9 cellular contexts compared by ENCODE assay signal in the genomic region with DNA sequence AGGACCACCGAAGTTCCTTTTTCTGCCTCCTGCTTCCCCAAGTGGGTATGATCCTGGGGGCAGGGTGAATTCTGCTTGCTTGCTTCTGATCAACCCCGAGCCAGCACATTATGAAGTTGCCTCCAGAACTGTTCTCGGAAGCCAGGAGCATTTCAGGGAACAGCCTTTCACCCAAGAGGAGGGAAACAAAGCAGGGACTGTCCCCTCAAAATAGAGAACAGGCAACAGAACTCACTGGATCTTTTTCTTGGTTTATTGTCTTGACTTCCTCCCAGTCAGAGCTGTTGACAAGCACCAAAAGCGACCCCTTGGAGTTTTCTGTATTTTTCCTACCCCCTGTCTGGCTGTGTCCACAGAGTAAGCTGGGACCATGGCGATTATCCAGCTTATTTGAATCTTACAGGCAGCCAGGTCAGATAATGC.
A peak's percentile ranks its signal among the peaks of the same experiment; 100 is the strongest.
DNase-seq lines count a peak whose midpoint lies in the region; ATAC-seq and TF ChIP-seq lines count a peak whose summit lies in the region.
"Had no signal": no experiment of that assay in that cellular context is flagged by ENCODE, and none has a peak within 500 bp of the region (broad histone marks: within the 10 kb centered on the region; RNA-seq: fewer than 3 reads in every experiment).

No MANE protein-coding gene starts in this region.

- H3K27me3 Mint-ChIP-seq in CD8-positive, alpha-beta T cell (ENCODE audit: low read depth), result no peaks in the 10 kb centered on the region

- CTCF ChIA-PET in CD8-positive, alpha-beta T cell (lab: Charles Lee), result interaction anchor here (0.9 to 3.8 kb wide), 12 partner anchors 11 to 873 kb away, joined by 3 to 32 read pairs (median 4); no protein-coding TSS in a partner anchor

- H3K36me3 ChIP-seq in CD8-positive, alpha-beta T cell (ENCODE audit: insufficient read depth, low read length), result no peaks in the 10 kb centered on the region
- H3K36me3 ChIP-seq in effector memory CD4-positive, alpha-beta T cell (ENCODE audit: control insufficient read depth, insufficient read depth, low read length), result no peaks in the 10 kb centered on the region

- POLR2A ChIA-PET in CD8-positive, alpha-beta T cell (lab: Charles Lee), result interaction anchor here (1.0 to 2.8 kb wide), 6 partner anchors 11 to 170 kb away, joined by 3 to 15 read pairs (median 6); no protein-coding TSS in a partner anchor

- H3K4me1 Mint-ChIP-seq in CD8-positive, alpha-beta T cell (ENCODE audit: low read depth), result peaks cover 88% of the 10 kb centered on the region

- no peak for TF ChIP-seq CTCF in CD8-positive, alpha-beta T cell (IDR thresholded peaks at IDR 0.05)

- intact Hi-C loops in CD8-positive, alpha-beta T cell (cut with DNase I, micrococcal nuclease), result loop anchor here in 1 of 2 experiments (2.0 kb wide), 2 partner anchors 27 to 57 kb away; no protein-coding TSS in a partner anchor

- H3K4me3 ChIP-seq in CD8-positive, alpha-beta T cell (ENCODE audit: low read depth, low read length), result peak overlapping the region; percentile 4
- H3K4me3 ChIP-seq in effector memory CD4-positive, alpha-beta T cell (ENCODE audit: insufficient read depth, low read depth, low read length, poor library complexity, severe bottlenecking), result peak overlapping the region; percentile 37

- H3K4me1 ChIP-seq in CD8-positive, alpha-beta T cell (ENCODE audit: insufficient read depth, low read length), result peaks cover 56% of the 10 kb centered on the region
- H3K4me1 ChIP-seq in effector memory CD4-positive, alpha-beta T cell (ENCODE audit: control insufficient read depth, insufficient read depth, low read length, poor library complexity, severe bottlenecking), result peaks cover 26% of the 10 kb centered on the region

- no peak for DNase-seq in CD8-positive, alpha-beta T cell
- DNase-seq in OCI-M1 (lab: John Stamatoyannopoulos, UW) (peak; percentile 33), occipital lobe (lab: John Stamatoyannopoulos, UW) (peak; percentile 31), ureter (ENCODE audit: low spot score) (no peak), islet precursor cell (no peak), SKM-1 treated with dmso at 0.1 percent for 144 hours (lab: John Stamatoyannopoulos, UW; ENCODE audit: unreplicated experiment) (no peak), mucosa of gallbladder (ENCODE audit: low spot score) (no peak)
- DNase-seq in effector memory CD4-positive, alpha-beta T cell, result no peak

- no peaks in the 10 kb centered on the region for H3K36me3 Mint-ChIP-seq in CD8-positive, alpha-beta T cell

- H3K27ac ChIP-seq in CD8-positive, alpha-beta T cell (ENCODE audit: low read depth, low read length), result peak overlapping the region; percentile 6
- peak overlapping the region; percentile 57 for H3K27ac ChIP-seq in effector memory CD4-positive, alpha-beta T cell (ENCODE audit: insufficient read depth, low read length, poor library complexity, severe bottlenecking)
- H3K27ac ChIP-seq: epithelial cell of prostate had no signal

- H3K27ac Mint-ChIP-seq in CD8-positive, alpha-beta T cell, result peak overlapping the region; percentile 87

- ATAC-seq in CD8-positive, alpha-beta T cell, result no peak

- H3K4me3 Mint-ChIP-seq in CD8-positive, alpha-beta T cell, result peak overlapping the region; percentile 71

- no peaks in the 10 kb centered on the region for H3K9me3 Mint-ChIP-seq in CD8-positive, alpha-beta T cell

- H3K9me3 ChIP-seq in CD8-positive, alpha-beta T cell (ENCODE audit: low read length), result no peaks in the 10 kb centered on the region
- no peaks in the 10 kb centered on the region for H3K9me3 ChIP-seq in effector memory CD4-positive, alpha-beta T cell (ENCODE audit: control insufficient read depth, low read length)

- no peaks in the 10 kb centered on the region for H3K27me3 ChIP-seq in CD8-positive, alpha-beta T cell (ENCODE audit: insufficient read depth, low read length)
- H3K27me3 ChIP-seq in effector memory CD4-positive, alpha-beta T cell (replicated peaks; ENCODE audit: control insufficient read depth, insufficient read depth, low read length, poor library complexity, severe bottlenecking), result no peaks in the 10 kb centered on the region

Comparison
In these comparisons a context has a peak if more than half of its experiments do, and no peak if none do; other contexts are left out.
1. DNase-seq: peak in OCI-M1 (single experiment) and occipital lobe (single experiment); none in CD8-positive, alpha-beta T cell (0 of 7), effector memory CD4-positive, alpha-beta T cell (0 of 3), ureter (single experiment), islet precursor cell (single experiment), SKM-1 treated with dmso at 0.1 percent for 144 hours (single experiment) and mucosa of gallbladder (single experiment).